9 cellular contexts compared by ENCODE assay signal in genomic region chr3:152199069-152199838, GRCh38.
DNase-seq lines count a peak whose midpoint lies in the region; ATAC-seq lines count a peak whose summit lies in the region.
"Had no signal": no experiment of that assay in that cellular context is flagged by ENCODE, and none has a peak within 500 bp of the region (broad histone marks: within the 10 kb centered on the region; RNA-seq: fewer than 3 reads in every experiment).

No MANE protein-coding gene starts in this region.

- H3K27ac ChIP-seq in skeletal muscle tissue (ENCODE audit: low read depth, low read length) = peak overlapping the region; percentile 86

- DNase-seq in central memory CD4-positive, alpha-beta T cell = peak; percentile 33
- no peak for DNase-seq in HPDE6-E6E7 (ENCODE audit: extremely low spot score)
- no peak for DNase-seq in EL
- DNase-seq in NCI-H510A (lab: John Stamatoyannopoulos, UW) = no peak
- DNase-seq: stimulated activated CD4-positive, alpha-beta T cell treated with anti-CD3 and anti-CD28 coated beads, Interleukin-4, amount 100 ng/mL, for 24 hours had no signal

- no peaks in the 10 kb centered on the region for H3K9me3 ChIP-seq in skeletal muscle tissue (ENCODE audit: control insufficient read depth in 3 of 3, low read length in 3 of 3)

- H3K4me3 ChIP-seq in skeletal muscle tissue (ENCODE audit: low read length in 3 of 3) = peak overlapping the region in 1 of 3 donors; percentile 45

- ATAC-seq in GM18520 (IDR thresholded peaks at IDR 0.05; ENCODE audit: unreplicated experiment) (peak; percentile 25), HG03432 (IDR thresholded peaks at IDR 0.05; ENCODE audit: unreplicated experiment) (peak; percentile 24), HG03139 (IDR thresholded peaks at IDR 0.05; ENCODE audit: unreplicated experiment) (no peak)

- H3K36me3 ChIP-seq in skeletal muscle tissue (ENCODE audit: control insufficient read depth in 3 of 3, insufficient read depth in 3 of 3, low read length in 3 of 3) = no peaks in the 10 kb centered on the region

- H3K4me1 ChIP-seq in skeletal muscle tissue (ENCODE audit: control insufficient read depth in 3 of 3, insufficient read depth in 3 of 3, low read length in 3 of 3) = peaks cover 0 to 7% (median 5%) of the 10 kb centered on the region in 3 donors

- no peaks in the 10 kb centered on the region for H3K27me3 ChIP-seq in skeletal muscle tissue (ENCODE audit: control insufficient read depth in 3 of 3, insufficient read depth in 3 of 3, low read length in 3 of 3)

- peak overlapping the region in 1 of 3 donors; percentile 78 for H3K9ac ChIP-seq in skeletal muscle tissue (ENCODE audit: low read depth in 1 of 3, low read length in 3 of 3)
